ENCODE assay signal across 31 cellular contexts in genomic region chr9:13675638-13676000, GRCh38.
"Had no signal": no experiment of that assay in that cellular context is flagged by ENCODE, and none has a peak within 500 bp of the region (broad histone marks: within the 10 kb centered on the region; RNA-seq: fewer than 3 reads in every experiment).

No MANE protein-coding gene starts in this region.

- H3K27ac ChIP-seq: colonic mucosa, dorsolateral prefrontal cortex, esophagus muscularis mucosa, lower lobe of right lung, neutrophil, ovary, psoas muscle, right lobe of liver, tibial artery had no signal

- H3K36me3 Mint-ChIP-seq: naive thymus-derived CD8-positive, alpha-beta T cell; stimulated activated effector memory CD8-positive, alpha-beta T cell treated with anti-CD3 and anti-CD28 coated beads, Interleukin-12 subunit alpha, Interleukin-12 subunit beta, amount 100 ng/mL, for 72 hours had no signal

- H3K36me3 ChIP-seq: colonic mucosa, esophagus muscularis mucosa, lower lobe of right lung, neutrophil, ovary, right lobe of liver, tibial artery had no signal

- DNase-seq: activated CD4-positive, alpha-beta memory T cell treated with anti-CD3 and anti-CD28 coated beads, Interleukin-2, amount 10 ng/mL, durations not matched to agents 7 days and 5 days; activated CD4-positive, alpha-beta T cell treated with anti-CD3 and anti-CD28 coated beads for 4 hours; activated CD4-positive, CD25-positive, alpha-beta regulatory T cell; activated effector memory CD4-positive, alpha-beta T cell treated with anti-CD3 and anti-CD28 coated beads, Interleukin-2, amount 50 U/mL, for 16 hours; activated naive CD4-positive, alpha-beta T cell treated with anti-CD3 and anti-CD28 coated beads, Interleukin-2, amount 50 U/mL, for 16 hours; activated T-cell treated with anti-CD3 and anti-CD28 coated beads for 4 hours; aorta; colonic mucosa; dorsolateral prefrontal cortex; effector memory CD8-positive, alpha-beta T cell; glutamatergic neuron; hypothalamus; islet precursor cell; left colon; lower lobe of right lung; naive thymus-derived CD8-positive, alpha-beta T cell; ovary; psoas muscle; right lobe of liver; small intestine; stimulated activated CD4-positive, alpha-beta T cell treated with anti-CD3 and anti-CD28 coated beads, Interleukin-2, amount 100 ng/mL, for 24 hours; stimulated activated naive CD8-positive, alpha-beta T cell treated with anti-CD3 and anti-CD28 coated beads, Interleukin-15, amount 100 ng/mL, for 72 hours; T1000; tibial artery had no signal

- H3K4me1 Mint-ChIP-seq: activated CD4-positive, alpha-beta memory T cell treated with anti-CD3 and anti-CD28 coated beads, Interleukin-2, amount 10 ng/mL, durations not matched to agents 7 days and 5 days; central memory CD8-positive, alpha-beta T cell; naive thymus-derived CD8-positive, alpha-beta T cell; stimulated activated effector memory CD8-positive, alpha-beta T cell treated with anti-CD3 and anti-CD28 coated beads, Interleukin-12 subunit alpha, Interleukin-12 subunit beta, amount 100 ng/mL, for 72 hours; stimulated activated naive CD8-positive, alpha-beta T cell treated with anti-CD3 and anti-CD28 coated beads, Interleukin-15, amount 100 ng/mL, for 72 hours had no signal

- H3K27me3 ChIP-seq: colonic mucosa, dorsolateral prefrontal cortex, esophagus muscularis mucosa, neutrophil, ovary, right lobe of liver, tibial artery had no signal

- H3K4me3 ChIP-seq: colonic mucosa, dorsolateral prefrontal cortex, esophagus muscularis mucosa, lower lobe of right lung, ovary, psoas muscle, right lobe of liver, tibial artery had no signal

- ATAC-seq: effector memory CD8-positive, alpha-beta T cell; left colon; lower lobe of right lung; naive thymus-derived CD8-positive, alpha-beta T cell; right lobe of liver; stimulated activated effector memory CD8-positive, alpha-beta T cell treated with anti-CD3 and anti-CD28 coated beads, Interleukin-12 subunit alpha, Interleukin-12 subunit beta, amount 100 ng/mL, for 72 hours; stimulated activated naive CD8-positive, alpha-beta T cell treated with anti-CD3 and anti-CD28 coated beads, Interleukin-15, amount 100 ng/mL, for 72 hours had no signal

- H3K4me3 Mint-ChIP-seq: activated CD4-positive, alpha-beta memory T cell treated with anti-CD3 and anti-CD28 coated beads, Interleukin-2, amount 10 ng/mL, durations not matched to agents 7 days and 5 days; brain; central memory CD8-positive, alpha-beta T cell; effector memory CD8-positive, alpha-beta T cell; naive thymus-derived CD8-positive, alpha-beta T cell; stimulated activated effector memory CD8-positive, alpha-beta T cell treated with anti-CD3 and anti-CD28 coated beads, Interleukin-12 subunit alpha, Interleukin-12 subunit beta, amount 100 ng/mL, for 72 hours; stimulated activated naive CD8-positive, alpha-beta T cell treated with anti-CD3 and anti-CD28 coated beads, Interleukin-15, amount 100 ng/mL, for 72 hours; T-helper 1 cell treated with Interleukin-12 subunit alpha and Interleukin-12 subunit beta and Interleukin-4 antibody, amounts not matched to agents 30 μg/mL and 1 μg/mL, for 36 hours had no signal

- H3K4me1 ChIP-seq: colonic mucosa, esophagus muscularis mucosa, lower lobe of right lung, psoas muscle, right lobe of liver, tibial artery had no signal

- H3K27me3 Mint-ChIP-seq: activated CD4-positive, alpha-beta memory T cell treated with anti-CD3 and anti-CD28 coated beads, Interleukin-2, amount 10 ng/mL, durations not matched to agents 7 days and 5 days; brain; central memory CD8-positive, alpha-beta T cell; effector memory CD8-positive, alpha-beta T cell; naive thymus-derived CD8-positive, alpha-beta T cell; stimulated activated naive CD8-positive, alpha-beta T cell treated with anti-CD3 and anti-CD28 coated beads, Interleukin-15, amount 100 ng/mL, for 72 hours had no signal

- H3K27ac Mint-ChIP-seq: activated CD4-positive, alpha-beta memory T cell treated with anti-CD3 and anti-CD28 coated beads, Interleukin-2, amount 10 ng/mL, durations not matched to agents 7 days and 5 days; brain; effector memory CD8-positive, alpha-beta T cell; naive thymus-derived CD8-positive, alpha-beta T cell; stimulated activated effector memory CD8-positive, alpha-beta T cell treated with anti-CD3 and anti-CD28 coated beads, Interleukin-12 subunit alpha, Interleukin-12 subunit beta, amount 100 ng/mL, for 72 hours; stimulated activated naive CD8-positive, alpha-beta T cell treated with anti-CD3 and anti-CD28 coated beads, Interleukin-15, amount 100 ng/mL, for 72 hours; T-helper 1 cell treated with Interleukin-12 subunit alpha and Interleukin-12 subunit beta and Interleukin-4 antibody, amounts not matched to agents 30 μg/mL and 1 μg/mL, for 36 hours had no signal

- H3K9me3 ChIP-seq: colonic mucosa, lower lobe of right lung, neutrophil, ovary, psoas muscle, right lobe of liver had no signal

- FAIRE-seq: frontal cortex, small intestine had no signal
